ENCODE assay signal across 1 cellular context in genomic region chr13:20191311-20191901, GRCh38.
TF ChIP-seq lines count a peak whose summit lies in the region.

No MANE protein-coding gene starts in this region.

TF ChIP-seq in IMR-90, 13 proteins besides CTCF, POLR2A, EP300 and RAD21 (continued from another document):
- no peak for TF ChIP-seq NFE2L2 (IDR thresholded peaks at IDR 0.05; ENCODE audit: low read depth, low read length)
- TF ChIP-seq SMC3 (IDR thresholded peaks at IDR 0.05; ENCODE audit: low read depth, low read length): no peak
- no peak for TF ChIP-seq USF2 (IDR thresholded peaks at IDR 0.05; ENCODE audit: low read depth, low read length)
- no peak for TF ChIP-seq RCOR1 (IDR thresholded peaks at IDR 0.05; ENCODE audit: insufficient replicate concordance, low read length)
- TF ChIP-seq CHD1 (IDR thresholded peaks at IDR 0.05; ENCODE audit: low read depth, low read length): no peak
- no peak for TF ChIP-seq MXI1 (IDR thresholded peaks at IDR 0.05; ENCODE audit: borderline replicate concordance, low read depth, low read length)
- no peak for TF ChIP-seq FOS (IDR thresholded peaks at IDR 0.05; ENCODE audit: low read depth, low read length)
- TF ChIP-seq BHLHE40 (IDR thresholded peaks at IDR 0.05; ENCODE audit: low read depth, low read length): no peak
- TF ChIP-seq RFX5 (IDR thresholded peaks at IDR 0.05; ENCODE audit: low read depth, low read length): no peak
- TF ChIP-seq ELK1 (IDR thresholded peaks at IDR 0.05; ENCODE audit: borderline replicate concordance, low read depth, low read length): no peak
TF ChIP-seq in IMR-90: peak in this region for 0.
